1 cellular context compared by ENCODE assay signal in the genomic region with DNA sequence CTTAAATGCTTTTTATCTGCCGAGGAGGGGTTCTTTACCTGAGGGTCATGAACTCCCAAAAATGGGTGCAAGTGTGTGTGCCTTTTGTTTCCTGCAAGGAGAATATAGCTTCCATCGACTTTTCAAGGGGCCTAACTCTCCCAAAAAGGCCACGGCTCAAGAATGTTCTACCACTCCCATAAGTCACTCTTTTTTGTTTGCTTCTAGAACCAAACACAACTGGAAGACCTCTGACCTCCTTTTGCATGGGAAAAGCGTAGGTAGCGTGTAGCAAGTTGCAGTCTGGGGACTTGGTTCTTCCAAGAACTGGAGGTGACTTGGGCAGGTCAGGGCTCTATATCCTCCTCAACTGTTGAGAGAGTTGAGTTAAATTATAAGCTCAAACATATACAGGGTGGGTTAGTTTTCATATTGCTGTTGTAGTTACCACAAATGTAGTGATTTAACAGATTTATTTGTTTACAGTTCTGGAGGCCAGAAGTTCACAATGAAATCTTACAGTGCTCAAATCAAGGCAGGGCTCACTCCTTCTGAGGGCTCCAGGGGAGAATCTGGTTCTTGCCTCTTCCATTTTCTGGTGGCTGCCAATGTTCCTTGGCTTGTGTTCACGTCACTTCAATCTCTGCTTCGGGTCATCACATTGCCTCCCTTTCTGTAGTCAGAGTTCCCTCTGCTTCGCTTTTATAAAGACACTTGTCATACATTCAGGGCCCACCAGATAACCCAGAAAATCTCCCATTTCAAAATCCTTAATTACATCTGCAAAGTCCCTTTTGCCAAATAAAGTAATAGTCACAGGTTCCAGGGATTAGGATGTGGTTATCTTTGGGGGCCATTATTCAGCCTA.
TF ChIP-seq lines count a peak whose summit lies in the region.

No MANE protein-coding gene starts in this region.

TF ChIP-seq in HEK293, 187 proteins besides CTCF, POLR2A, EP300 and RAD21:
- TF ChIP-seq, protein P1, sequence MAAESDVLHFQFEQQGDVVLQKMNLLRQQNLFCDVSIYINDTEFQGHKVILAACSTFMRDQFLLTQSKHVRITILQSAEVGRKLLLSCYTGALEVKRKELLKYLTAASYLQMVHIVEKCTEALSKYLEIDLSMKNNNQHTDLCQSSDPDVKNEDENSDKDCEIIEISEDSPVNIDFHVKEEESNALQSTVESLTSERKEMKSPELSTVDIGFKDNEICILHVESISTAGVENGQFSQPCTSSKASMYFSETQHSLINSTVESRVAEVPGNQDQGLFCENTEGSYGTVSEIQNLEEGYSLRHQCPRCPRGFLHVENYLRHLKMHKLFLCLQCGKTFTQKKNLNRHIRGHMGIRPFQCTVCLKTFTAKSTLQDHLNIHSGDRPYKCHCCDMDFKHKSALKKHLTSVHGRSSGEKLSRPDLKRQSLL (tag by site-specific recombination; IDR thresholded peaks at IDR 0.05): 0 out of 2 replicates have a peak, but pooled peaks have one; percentile 24
- TF ChIP-seq ZNF169 (tag by site-specific recombination; IDR thresholded peaks at IDR 0.05): no peak
